24 cellular contexts compared by ENCODE assay signal in genomic region chr20:36670665-36671357, GRCh38. TPM values are rescaled to one million over a fixed set of nuclear protein-coding genes. Genes with fewer than 3 reads are reported as not detected.
"Had no signal": no experiment of that assay in that cellular context is flagged by ENCODE, and none has a peak within 500 bp of the region (broad histone marks: within the 10 kb centered on the region; RNA-seq: fewer than 3 reads in every experiment).

No MANE protein-coding gene starts in this region.

- DNase-seq: activated CD4-positive, alpha-beta T cell treated with anti-CD3 and anti-CD28 coated beads for 36 hours; activated CD4-positive, CD25-positive, alpha-beta regulatory T cell; activated CD8-positive, alpha-beta memory T cell treated with anti-CD3 and anti-CD28 coated beads, Interleukin-2, amount 10 ng/mL, durations not matched to agents 7 days and 5 days; activated CD8-positive, alpha-beta T cell treated with anti-CD3 and anti-CD28 coated beads, Interleukin-2, amount 10 ng/mL, durations not matched to agents 7 days and 5 days; activated naive CD4-positive, alpha-beta T cell; activated T-cell treated with anti-CD3 and anti-CD28 coated beads, Interleukin-2, amount 50 U/mL, for 72 hours; central memory CD4-positive, alpha-beta T cell; effector CD8-positive, alpha-beta T cell; glutamatergic neuron; islet precursor cell; left colon; naive B cell; ovary; sigmoid colon; small intestine; stimulated activated CD4-positive, alpha-beta T cell treated with anti-CD3 and anti-CD28 coated beads, Interleukin-4, amount 100 ng/mL, for 24 hours; substantia nigra; uterus had no signal

- H3K27me3 ChIP-seq: breast epithelium, ovary, sigmoid colon, uterus had no signal

- H3K27ac ChIP-seq: breast epithelium, ovary, prostate gland, sigmoid colon, uterus had no signal

- H3K4me3 ChIP-seq: breast epithelium, ovary, prostate gland, sigmoid colon, uterus had no signal

- H3K36me3 ChIP-seq: breast epithelium, ovary, prostate gland, uterus had no signal

- H3K9me3 ChIP-seq: breast epithelium, ovary, prostate gland, sigmoid colon, uterus had no signal

- ATAC-seq: activated CD4-positive, alpha-beta T cell treated with anti-CD3 and anti-CD28 coated beads for 36 hours; activated CD8-positive, alpha-beta memory T cell treated with anti-CD3 and anti-CD28 coated beads, Interleukin-2, amount 10 ng/mL, durations not matched to agents 7 days and 5 days; activated CD8-positive, alpha-beta T cell treated with anti-CD3 and anti-CD28 coated beads, Interleukin-2, amount 10 ng/mL, durations not matched to agents 7 days and 5 days; activated naive CD4-positive, alpha-beta T cell treated with anti-CD3 and anti-CD28 coated beads, Interleukin-2, amount 50 U/mL, for 72 hours; activated T-cell treated with anti-CD3 and anti-CD28 coated beads, Interleukin-2, amount 50 U/mL, for 72 hours; left colon; stimulated activated effector memory CD8-positive, alpha-beta T cell treated with anti-CD3 and anti-CD28 coated beads, Interleukin-12 subunit alpha, Interleukin-12 subunit beta, amount 100 ng/mL, for 72 hours had no signal

- H3K4me1 ChIP-seq: breast epithelium, prostate gland, sigmoid colon, uterus had no signal

RNA-seq across cellular contexts. Expression of gene SLA2, which starts 24.8 kb away (rescaled TPM):
- total RNA-seq: dermis microvascular lymphatic vessel endothelial cell, epithelial cell of proximal tubule had no signal
